8 cellular contexts compared by ENCODE assay signal in the genomic region with DNA sequence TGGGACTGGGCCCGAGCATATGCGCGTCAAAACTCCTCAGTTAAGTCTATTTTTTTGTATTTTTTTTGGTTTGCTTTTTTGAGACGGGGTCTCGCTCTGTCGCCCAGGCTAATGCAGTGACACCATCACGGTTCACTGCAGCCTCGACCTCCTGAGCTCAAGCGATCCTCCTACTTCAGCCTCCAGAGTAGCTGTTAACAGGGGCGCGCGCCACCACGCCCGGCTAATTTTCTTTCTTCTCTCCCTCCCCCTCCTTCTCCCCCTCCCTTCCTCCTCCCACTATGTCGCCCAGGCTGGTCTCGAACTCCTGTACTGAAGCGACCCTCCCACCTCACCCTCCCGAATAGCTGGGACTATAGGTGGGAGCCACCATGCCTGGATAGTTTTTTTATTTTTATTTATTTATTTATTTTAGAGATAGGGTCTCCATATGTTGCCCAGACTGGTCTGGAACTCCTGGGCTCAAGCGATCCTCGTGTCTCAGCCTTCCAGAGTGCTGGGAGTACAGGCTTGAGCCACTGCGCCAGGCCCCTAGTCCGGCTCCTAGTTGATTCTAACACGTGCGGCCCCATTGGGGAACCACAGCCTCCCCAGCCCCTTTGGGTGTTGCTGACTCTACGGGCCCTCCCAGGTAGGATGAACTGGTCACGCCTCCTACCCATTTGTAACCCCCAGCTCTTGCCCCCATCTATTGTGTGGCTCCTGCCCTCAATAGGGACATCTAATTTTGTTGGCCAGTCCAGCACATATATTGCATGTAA. TPM values are rescaled to one million over a fixed set of nuclear protein-coding genes. Genes with fewer than 3 reads are reported as not detected.
A peak's percentile ranks its signal among the peaks of the same experiment; 100 is the strongest.
DNase-seq lines count a peak whose midpoint lies in the region; ATAC-seq, FAIRE-seq and TF ChIP-seq lines count a peak whose summit lies in the region.

No MANE protein-coding gene starts in this region.

- H3K4me1 ChIP-seq in keratinocyte (ENCODE audit: control insufficient read depth, extremely low read depth, insufficient read depth, low read length) = peaks cover 26% of the 10 kb centered on the region
- H3K4me1 ChIP-seq in subcutaneous abdominal adipose tissue (ENCODE audit: control insufficient read depth in 5 of 5, insufficient read depth in 5 of 5, low read length in 5 of 5) = peaks cover 11 to 40% (median 38%) of the 10 kb centered on the region in 5 donors

- peak overlapping the region; percentile 72 to 84 (median 79) for H3K4me3 ChIP-seq in keratinocyte (ENCODE audit: control insufficient read depth in 2 of 3, extremely low read depth in 1 of 3, insufficient read depth in 2 of 3, low read depth in 1 of 3, low read length in 3 of 3)
- H3K4me3 ChIP-seq in subcutaneous abdominal adipose tissue (ENCODE audit: low read depth in 1 of 5, low read length in 5 of 5) = peak overlapping the region; percentile 76 to 91 (median 83)

- no peak for TF ChIP-seq CTCF in keratinocyte (optimal IDR thresholded peaks at IDR 0.05 in 1 of 3, IDR thresholded peaks at IDR 0.05 in 1 of 3, conservative IDR thresholded peaks at IDR 0.05 in 1 of 3; ENCODE audit: extremely low read depth in 1 of 3, insufficient read depth in 2 of 3, low read length in 3 of 3)

- H3K36me3 ChIP-seq in keratinocyte (ENCODE audit: control insufficient read depth in 2 of 2, extremely low read depth in 1 of 2, insufficient read depth in 2 of 2, low read length in 2 of 2) (no peaks in the 10 kb centered on the region), subcutaneous abdominal adipose tissue (ENCODE audit: control insufficient read depth in 5 of 5, insufficient read depth in 5 of 5, low read length in 5 of 5) (no peaks in the 10 kb centered on the region)

- peak overlapping the region; percentile 93 for H3K27ac ChIP-seq in keratinocyte (ENCODE audit: control insufficient read depth, insufficient read depth, low read length)
- peak overlapping the region; percentile 85 for H3K27ac ChIP-seq in subcutaneous abdominal adipose tissue (ENCODE audit: low read depth, low read length)

- no peaks in the 10 kb centered on the region for H3K36me3 Mint-ChIP-seq in activated naive CD8-positive, alpha-beta T cell treated with anti-CD3 and anti-CD28 coated beads, Interleukin-2, amount 50 U/mL, for 24 hours (ENCODE audit: low read depth)

- H3K27ac Mint-ChIP-seq in activated naive CD8-positive, alpha-beta T cell treated with anti-CD3 and anti-CD28 coated beads, Interleukin-2, amount 50 U/mL, for 24 hours = peak overlapping the region; percentile 87

- peak overlapping the region; percentile 85 for H3K4me2 ChIP-seq in keratinocyte (ENCODE audit: control insufficient read depth, extremely low read depth, insufficient read depth, low read depth, low read length)

- H3K27me3 Mint-ChIP-seq in activated naive CD8-positive, alpha-beta T cell treated with anti-CD3 and anti-CD28 coated beads, Interleukin-2, amount 50 U/mL, for 24 hours = no peaks in the 10 kb centered on the region

- no peak for FAIRE-seq in keratinocyte (lab: Jason Lieb, UNC)

- DNase-seq in NCI-H2227 (lab: John Stamatoyannopoulos, UW; ENCODE audit: unreplicated experiment) (peak; percentile 82), NCI-H2227 treated with DMSO at 0.1 percent for 48 hours (lab: John Stamatoyannopoulos, UW) (no peak), keratinocyte (ENCODE audit: low read depth, low spot score) (no peak), cerebellar cortex (ENCODE audit: low spot score) (no peak)
- DNase-seq in activated naive CD8-positive, alpha-beta T cell treated with anti-CD3 and anti-CD28 coated beads, Interleukin-2, amount 50 U/mL, for 24 hours = no peak
- DNase-seq in activated CD4-positive, alpha-beta T cell treated with anti-CD3 and anti-CD28 coated beads, Interleukin-2, amount 50 U/mL, for 4 hours = no peak

- H3K9ac ChIP-seq in keratinocyte (ENCODE audit: control insufficient read depth, extremely low read depth, insufficient read depth, low read length) (peak overlapping the region; percentile 91), subcutaneous abdominal adipose tissue (ENCODE audit: low read length in 5 of 5) (peak overlapping the region in 4 of 5 donors; percentile 46 to 89 (median 71))

- no peaks in the 10 kb centered on the region for H4K20me1 ChIP-seq in keratinocyte (ENCODE audit: control insufficient read depth, extremely low read depth, insufficient read depth, low read length)

- H3K4me1 Mint-ChIP-seq in activated naive CD8-positive, alpha-beta T cell treated with anti-CD3 and anti-CD28 coated beads, Interleukin-2, amount 50 U/mL, for 24 hours = peaks cover 36% of the 10 kb centered on the region

- H3K9me3 Mint-ChIP-seq in activated naive CD8-positive, alpha-beta T cell treated with anti-CD3 and anti-CD28 coated beads, Interleukin-2, amount 50 U/mL, for 24 hours = no peaks in the 10 kb centered on the region

- dilution Hi-C loops in keratinocyte (cut with MboI; ENCODE audit: extremely low pct_ligation_motif_present, low sequenced_read_pairs) = no loop called here

- H3K9me3 ChIP-seq in keratinocyte (ENCODE audit: control insufficient read depth, low read depth, low read length) = no peaks in the 10 kb centered on the region
- no peaks in the 10 kb centered on the region for H3K9me3 ChIP-seq in subcutaneous abdominal adipose tissue (ENCODE audit: control insufficient read depth in 5 of 5, low read length in 5 of 5)

- peaks cover 24% of the 10 kb centered on the region for H3K79me2 ChIP-seq in keratinocyte (ENCODE audit: control insufficient read depth, insufficient read depth, low read length)

- no peak for ATAC-seq in activated naive CD8-positive, alpha-beta T cell treated with anti-CD3 and anti-CD28 coated beads, Interleukin-2, amount 50 U/mL, for 24 hours
- ATAC-seq in HG03457 (IDR thresholded peaks at IDR 0.05; ENCODE audit: unreplicated experiment) = no peak

- peak overlapping the region; percentile 23 for H2AFZ ChIP-seq in keratinocyte (ENCODE audit: control insufficient read depth, low read length)

- H3K27me3 ChIP-seq in keratinocyte (ENCODE audit: control insufficient read depth, extremely low read depth, insufficient read depth, low read length) = no peaks in the 10 kb centered on the region
- H3K27me3 ChIP-seq in subcutaneous abdominal adipose tissue (ENCODE audit: control insufficient read depth in 5 of 5, insufficient read depth in 4 of 5, low read length in 5 of 5) = no peaks in the 10 kb centered on the region

- H3K9me1 ChIP-seq in keratinocyte (ENCODE audit: control insufficient read depth, extremely low read depth, insufficient read depth, low read length) = no peaks in the 10 kb centered on the region

- peak overlapping the region; percentile 92 for H3K4me3 Mint-ChIP-seq in activated naive CD8-positive, alpha-beta T cell treated with anti-CD3 and anti-CD28 coated beads, Interleukin-2, amount 50 U/mL, for 24 hours

RNA-seq across cellular contexts. Expression of a gene that starts 0.8 kb away (rescaled TPM):
- polyA plus RNA-seq in keratinocyte = 0.29 to 1.0 TPM (median 0.39 TPM) in 3 replicates
- 0.17 TPM for polyA plus RNA-seq in keratinocyte (2011; ENCODE audit: low read depth)
- polyA plus RNA-seq in keratinocyte (2011; cell fraction: cytosol; rRNA removed) = 0.33 and 1.3 TPM in 2 replicates
- polyA plus RNA-seq in keratinocyte (2011; cell fraction: nucleus; rRNA removed) = 0.43 and 1.1 TPM in 2 replicates
- polyA plus RNA-seq in keratinocyte (2012; ENCODE audit: low replicate concordance) = 0.73 and 0.99 TPM in 2 replicates
- polyA minus RNA-seq in keratinocyte = 0.16 TPM in 2 of 3 replicates, not detected in the other
- polyA minus RNA-seq in keratinocyte (2011; cell fraction: cytosol; rRNA and poly(A)+ RNA removed) = 2.3 TPM
- polyA minus RNA-seq in keratinocyte (2011; cell fraction: nucleus; rRNA and poly(A)+ RNA removed) = 0.62 and 0.74 TPM in 2 replicates

RNA-seq across cellular contexts. Expression of a gene that starts 5.4 kb away (rescaled TPM):
- polyA plus RNA-seq in keratinocyte = 1,865 to 3,107 TPM (median 2,056 TPM) in 3 replicates
- 1,229 TPM for polyA plus RNA-seq in keratinocyte (2011; ENCODE audit: low read depth)
- polyA plus RNA-seq in keratinocyte (2011; cell fraction: cytosol; rRNA removed) = 1,839 and 2,734 TPM in 2 replicates
- polyA plus RNA-seq in keratinocyte (2011; cell fraction: nucleus; rRNA removed) = 593 and 706 TPM in 2 replicates
- polyA plus RNA-seq in keratinocyte (2012; ENCODE audit: low replicate concordance) = 1,608 and 1,832 TPM in 2 replicates
- 1,723 to 3,071 TPM (median 2,205 TPM) in 3 replicates for polyA minus RNA-seq in keratinocyte
- 1,152 TPM for polyA minus RNA-seq in keratinocyte (2011; cell fraction: cytosol; rRNA and poly(A)+ RNA removed)
- polyA minus RNA-seq in keratinocyte (2011; cell fraction: nucleus; rRNA and poly(A)+ RNA removed) = 275 and 289 TPM in 2 replicates

RNA-seq across cellular contexts. Expression of a gene that starts 13.8 kb away (rescaled TPM):
- polyA plus RNA-seq in keratinocyte = 0.06 TPM in 1 of 3 replicates, not detected in the others
- polyA plus RNA-seq in keratinocyte (2011; ENCODE audit: low read depth) = 0.27 TPM
- polyA plus RNA-seq in keratinocyte (2011; cell fraction: cytosol; rRNA removed) = 0.16 TPM in 1 of 2 replicates, not detected in the other
- 0.20 TPM in 1 of 2 replicates, not detected in the other for polyA plus RNA-seq in keratinocyte (2011; cell fraction: nucleus; rRNA removed)
- polyA plus RNA-seq in keratinocyte (2012; ENCODE audit: low replicate concordance) = 1.6 TPM in 1 of 2 replicates, not detected in the other
- polyA minus RNA-seq in keratinocyte = 0.46 TPM in 1 of 3 replicates, not detected in the others
- polyA minus RNA-seq in keratinocyte (2011; cell fraction: cytosol; rRNA and poly(A)+ RNA removed) = 2.9 TPM
- 0.62 and 0.84 TPM in 2 replicates for polyA minus RNA-seq in keratinocyte (2011; cell fraction: nucleus; rRNA and poly(A)+ RNA removed)

RNA-seq across cellular contexts. Expression of a gene that starts 19.1 kb away (rescaled TPM):
- 0.29 to 0.72 TPM (median 0.32 TPM) in 3 replicates for polyA plus RNA-seq in keratinocyte
- not detected for polyA plus RNA-seq in keratinocyte (2011; ENCODE audit: low read depth)
- 0.13 and 0.23 TPM in 2 replicates for polyA plus RNA-seq in keratinocyte (2011; cell fraction: cytosol; rRNA removed)
- 0.97 and 1.5 TPM in 2 replicates for polyA plus RNA-seq in keratinocyte (2011; cell fraction: nucleus; rRNA removed)
- 0.44 and 0.68 TPM in 2 replicates for polyA plus RNA-seq in keratinocyte (2012; ENCODE audit: low replicate concordance)
- polyA minus RNA-seq in keratinocyte = 0.29 to 0.69 TPM (median 0.30 TPM) in 3 replicates
- not detected for polyA minus RNA-seq in keratinocyte (2011; cell fraction: cytosol; rRNA and poly(A)+ RNA removed)
- polyA minus RNA-seq in keratinocyte (2011; cell fraction: nucleus; rRNA and poly(A)+ RNA removed) = 0.84 and 0.93 TPM in 2 replicates

RNA-seq across cellular contexts. Expression of a gene that starts 26.8 kb away (rescaled TPM):
- 12.2 to 15.5 TPM (median 12.9 TPM) in 3 replicates for polyA plus RNA-seq in keratinocyte
- 8.2 TPM for polyA plus RNA-seq in keratinocyte (2011; ENCODE audit: low read depth)
- polyA plus RNA-seq in keratinocyte (2011; cell fraction: cytosol; rRNA removed) = 11.7 and 12.9 TPM in 2 replicates
- 14.9 and 18.8 TPM in 2 replicates for polyA plus RNA-seq in keratinocyte (2011; cell fraction: nucleus; rRNA removed)
- polyA plus RNA-seq in keratinocyte (2012; ENCODE audit: low replicate concordance) = 9.0 and 11.5 TPM in 2 replicates
- 13.8 to 17.3 TPM (median 15.1 TPM) in 3 replicates for polyA minus RNA-seq in keratinocyte
- polyA minus RNA-seq in keratinocyte (2011; cell fraction: cytosol; rRNA and poly(A)+ RNA removed) = 15.0 TPM
- polyA minus RNA-seq in keratinocyte (2011; cell fraction: nucleus; rRNA and poly(A)+ RNA removed) = 11.8 and 15.0 TPM in 2 replicates
